In genomic region chr9:12457237-12457636, GRCh38 we compare ENCODE assay signal across 6 cellular contexts.
"Had no signal": no experiment of that assay in that cellular context is flagged by ENCODE, and none has a peak within 500 bp of the region (broad histone marks: within the 10 kb centered on the region; RNA-seq: fewer than 3 reads in every experiment).

No MANE protein-coding gene starts in this region.

- H3K4me2 ChIP-seq: KMS-11 had no signal

- FAIRE-seq: HTR-8/SVneo, K562 had no signal

- H3K27ac ChIP-seq: HL-60, KMS-11 had no signal

- H3K9ac ChIP-seq: KMS-11 had no signal

- H3K4me3 ChIP-seq: K562 had no signal

- ATAC-seq: K562 had no signal

- DNase-seq: KBM-7, KG1 had no signal
